In the genomic region with DNA sequence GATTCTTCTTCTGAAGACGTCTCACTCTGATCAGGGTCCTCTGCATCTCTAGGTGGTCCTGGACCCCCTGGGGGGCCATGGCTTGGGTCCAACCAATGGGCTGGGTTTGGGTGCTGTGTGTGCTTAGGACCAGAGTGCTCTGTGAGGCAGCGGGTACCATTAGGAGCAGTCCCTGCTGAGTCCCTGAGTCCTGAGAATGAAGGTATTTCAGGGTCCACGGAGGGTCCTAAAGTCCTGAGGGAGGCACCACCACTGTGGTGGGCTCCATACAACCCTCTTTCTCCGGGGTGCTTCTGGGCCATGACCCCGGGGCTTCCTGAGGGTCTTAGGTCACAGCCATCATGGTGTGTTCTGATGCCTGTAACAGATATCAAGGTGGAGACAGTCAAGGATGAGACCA, we compare ENCODE assay signal across 8 cellular contexts. TPM values are rescaled to one million over a fixed set of nuclear protein-coding genes. Genes with fewer than 3 reads are reported as not detected.
DNase-seq lines count a peak whose midpoint lies in the region; ATAC-seq and TF ChIP-seq lines count a peak whose summit lies in the region.

No MANE protein-coding gene starts in this region.

- peaks cover 13% of the 10 kb centered on the region for H3K4me1 ChIP-seq in psoas muscle

- H3K27ac ChIP-seq in RWPE1: peak overlapping the region; percentile 96
- H3K27ac ChIP-seq in psoas muscle: peak overlapping the region; percentile 78

- intact Hi-C loops in psoas muscle (cut with DNase I): loop anchor here in 1 of 2 donors (2.0 kb wide), 1 partner anchor 98 kb away; a partner anchor contains a TSS

- no peak for TF ChIP-seq CTCF in GM06990 (IDR thresholded peaks at IDR 0.05; ENCODE audit: insufficient read depth, low read length, poor library complexity, severe bottlenecking)
- no peak for TF ChIP-seq CTCF in RWPE1 (conservative IDR thresholded peaks at IDR 0.05; ENCODE audit: low read depth)
- TF ChIP-seq CTCF in epithelial cell of proximal tubule (conservative IDR thresholded peaks at IDR 0.05; ENCODE audit: low read depth, low read length): no peak
- TF ChIP-seq CTCF in psoas muscle (IDR thresholded peaks at IDR 0.05): no peak

- WGBS in psoas muscle, 3 donors: 84 to 92% (median 84%) methylated on average over 5 of the region's 5 CpGs

- CTCF ChIA-PET in RWPE1 (lab: Yijun Ruan, JAX): interaction anchor here (0.5 kb wide), 1 partner anchor 184 kb away, joined by 3 read pairs; no protein-coding TSS in a partner anchor

- H3K36me3 ChIP-seq in GM06990 (ENCODE audit: control insufficient read depth, insufficient read depth, low read length): peaks cover 5% of the 10 kb centered on the region
- peaks cover under 1 to 6% of the 10 kb centered on the region in 2 donors for H3K36me3 ChIP-seq in psoas muscle (ENCODE audit: insufficient read depth in 1 of 2, low read depth in 1 of 2)

- peak overlapping the region; percentile 73 for H3K4me3 ChIP-seq in GM06990 (replicated peaks; ENCODE audit: low read depth, low read length)
- peak overlapping the region; percentile 97 for H3K4me3 ChIP-seq in epithelial cell of proximal tubule (ENCODE audit: low read depth, low read length)
- H3K4me3 ChIP-seq in psoas muscle: peak overlapping the region; percentile 93

- H3K27me3 ChIP-seq in GM06990 (replicated peaks; ENCODE audit: control insufficient read depth, insufficient read depth, low read length) (no peaks in the 10 kb centered on the region), psoas muscle (ENCODE audit: insufficient read depth in 3 of 3, low read length in 2 of 3) (no peaks in the 10 kb centered on the region)

- no peak for ATAC-seq in psoas muscle
- ATAC-seq in GM19023 (IDR thresholded peaks at IDR 0.05; ENCODE audit: unreplicated experiment): no peak

- no peaks in the 10 kb centered on the region for H3K9me3 ChIP-seq in psoas muscle

- DNase-seq in GM06990 (ENCODE audit: extremely low read depth, insufficient read length) (peak; percentile 18), RWPE1 (ENCODE audit: low spot score) (no peak), epithelial cell of proximal tubule (ENCODE audit: low read depth) (no peak), psoas muscle (no peak), SK-N-DZ (ENCODE audit: low spot score) (no peak), iPS-NIHi7 (ENCODE audit: extremely low spot score) (no peak), dermis blood vessel endothelial cell (no peak)

- POLR2A ChIA-PET in RWPE1 (lab: Yijun Ruan, JAX; ENCODE audit: low non-redundant PET): no interaction called here

RNA-seq across cellular contexts. Expression of a gene that starts 1.0 kb away (rescaled TPM):
- total RNA-seq in epithelial cell of proximal tubule: 24.7 and 41.5 TPM in 2 replicates
- total RNA-seq in psoas muscle: 10 to 100 TPM; 10.8 to 15.5 (median 12.6) TPM
- 10 to 100 TPM; 10.5 to 23.8 (median 20.1) TPM for polyA plus RNA-seq in psoas muscle
- 51.9 and 55.0 TPM in 2 replicates for polyA plus RNA-seq in SK-N-DZ (2014; cell fraction: cytosol; rRNA removed)
- polyA plus RNA-seq in SK-N-DZ (2014; cell fraction: nucleus; rRNA removed): 17.1 and 17.9 TPM in 2 replicates
- total RNA-seq in dermis blood vessel endothelial cell: 63.2 and 65.9 TPM in 2 replicates

RNA-seq across cellular contexts. Expression of a gene that starts 10.5 kb away (rescaled TPM):
- total RNA-seq in epithelial cell of proximal tubule (40.5 and 47.1 TPM in 2 replicates), psoas muscle (10 to 100 TPM; 12.6 to 27.2 (median 15.0) TPM), dermis blood vessel endothelial cell (35.3 and 38.6 TPM in 2 replicates)
- polyA plus RNA-seq in psoas muscle: 10 to 100 TPM; 21.6 to 68.2 (median 24.3) TPM
- 10.1 and 14.7 TPM in 2 replicates for polyA plus RNA-seq in SK-N-DZ (2014; cell fraction: cytosol; rRNA removed)
- polyA plus RNA-seq in SK-N-DZ (2014; cell fraction: nucleus; rRNA removed): 8.9 and 17.5 TPM in 2 replicates

RNA-seq across cellular contexts. Expression of a gene that starts 10.8 kb away (rescaled TPM):
- total RNA-seq in epithelial cell of proximal tubule (155 and 203 TPM in 2 replicates), psoas muscle (10 to 100 TPM; 38.3 to 52.6 (median 43.0) TPM), dermis blood vessel endothelial cell (93.8 and 113 TPM in 2 replicates)
- 10 to 100 TPM; 72.6 to 98.0 (median 81.5) TPM for polyA plus RNA-seq in psoas muscle
- polyA plus RNA-seq in SK-N-DZ (2014; cell fraction: cytosol; rRNA removed): 195 and 235 TPM in 2 replicates
- 99.9 and 153 TPM in 2 replicates for polyA plus RNA-seq in SK-N-DZ (2014; cell fraction: nucleus; rRNA removed)

RNA-seq across cellular contexts. Expression of a gene that starts 14.4 kb away (rescaled TPM):
- total RNA-seq in epithelial cell of proximal tubule (1.2 and 1.3 TPM in 2 replicates), psoas muscle (1 to 10 TPM; 1.4 to 2.8 (median 1.8) TPM), dermis blood vessel endothelial cell (0.68 and 1.1 TPM in 2 replicates)
- polyA plus RNA-seq in psoas muscle: 1 to 10 TPM in 2 of 3 donors, under 1 TPM in 1; 0.66 to 4.1 (median 1.1) TPM
- 0.50 TPM in 1 of 2 replicates, not detected in the other for polyA plus RNA-seq in SK-N-DZ (2014; cell fraction: cytosol; rRNA removed)
- not detected in 2 replicates for polyA plus RNA-seq in SK-N-DZ (2014; cell fraction: nucleus; rRNA removed)
